ENCODE assay signal across 8 cellular contexts in the genomic region with DNA sequence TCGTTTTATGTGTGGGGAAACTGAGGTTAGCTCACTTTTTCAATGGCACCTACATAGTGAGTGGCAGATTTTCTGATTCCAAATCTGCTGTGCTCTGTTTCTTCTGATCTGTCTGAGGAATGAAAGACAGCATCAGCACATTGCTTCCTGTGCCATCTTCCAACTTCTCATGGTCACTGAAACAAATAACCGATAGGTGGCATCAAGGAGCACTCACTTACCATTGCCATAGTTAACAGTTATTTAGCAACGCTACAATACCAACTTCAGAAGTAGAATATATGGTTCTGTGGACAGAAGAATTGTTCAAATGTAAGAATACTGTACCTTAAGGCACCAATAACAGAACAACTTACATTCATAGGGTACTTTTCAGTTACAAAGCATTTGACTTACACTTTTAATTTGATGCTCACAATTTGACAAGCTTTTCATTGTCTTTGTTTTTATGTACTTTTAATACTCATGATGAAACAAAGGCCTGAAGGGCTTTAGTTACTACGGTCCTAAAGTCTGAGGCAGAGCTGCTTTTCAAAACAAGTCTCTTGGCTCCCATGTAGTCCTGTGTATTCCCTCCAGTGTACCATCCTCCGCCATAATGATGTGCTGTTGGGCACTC.
DNase-seq lines count a peak whose midpoint lies in the region; ATAC-seq and TF ChIP-seq lines count a peak whose summit lies in the region.

No MANE protein-coding gene starts in this region.

- H3K9me3 ChIP-seq in AG04450 (ENCODE audit: control insufficient read depth, insufficient read depth, low read length) (no peaks in the 10 kb centered on the region), right cardiac atrium (ENCODE audit: control insufficient read depth, low read length) (no peaks in the 10 kb centered on the region), testis (no peaks in the 10 kb centered on the region)

- intact Hi-C loops in right cardiac atrium (cut with DNase I): loop anchor here in 2 of 4 donors (10.0 kb wide), 2 partner anchors 404 to 664 kb away; no protein-coding TSS in a partner anchor
- intact Hi-C loops in testis (cut with DNase I; ENCODE audit: low total_unique reads): no loop called here

- H3K36me3 Mint-ChIP-seq in WTC11: no peaks in the 10 kb centered on the region

- no peak overlapping the region for H3K27ac Mint-ChIP-seq in WTC11

- H3K4me3 Mint-ChIP-seq in WTC11: no peak overlapping the region

- peaks cover 76% of the 10 kb centered on the region for H3K4me1 Mint-ChIP-seq in WTC11

- no peaks in the 10 kb centered on the region for H3K4me1 ChIP-seq in right cardiac atrium (ENCODE audit: control insufficient read depth, insufficient read depth, low read length)
- no peaks in the 10 kb centered on the region for H3K4me1 ChIP-seq in testis

- 53% methylated on average over 5 of the region's 5 CpGs for WGBS in right cardiac atrium
- 65 to 70% methylated on average over 5 of the region's 5 CpGs for WGBS in testis, 2 donors

- no peaks in the 10 kb centered on the region for H3K9me3 Mint-ChIP-seq in WTC11

- TF ChIP-seq CTCF in AG04450 (IDR thresholded peaks at IDR 0.05; ENCODE audit: low read depth, low read length) (peak; percentile 73), WTC11 (IDR thresholded peaks at IDR 0.05) (peak; percentile 56; the same call in 1 of the 2 replicates), testis (IDR thresholded peaks at IDR 0.05) (peak in 2 of 3 experiments; percentile 53 to 68)

- ATAC-seq in GM18502 (IDR thresholded peaks at IDR 0.05; ENCODE audit: poor library complexity, unreplicated experiment): peak; percentile 76
- peak; percentile 72 for ATAC-seq in WTC11
- peak; percentile 60 to 71 for ATAC-seq in right cardiac atrium
- no peak for ATAC-seq in HG02588 (IDR thresholded peaks at IDR 0.05; ENCODE audit: unreplicated experiment)

- no peaks in the 10 kb centered on the region for H3K36me3 ChIP-seq in testis (ENCODE audit: low read depth, missing control alignments)

- no peaks in the 10 kb centered on the region for H3K27me3 Mint-ChIP-seq in WTC11 (ENCODE audit: low read depth)

- POLR2A ChIA-PET in AG04450 (lab: Yijun Ruan, JAX) (interaction anchor here (0.7 kb wide), 1 partner anchor 355 kb away, joined by 3 read pairs; no protein-coding TSS in a partner anchor), WTC11 (lab: Charles Lee) (no interaction called here)

- DNase-seq in AG04450 (ENCODE audit: low read depth, low spot score): no peak
- DNase-seq in HPDE6-E6E7 (ENCODE audit: extremely low spot score): peak; percentile 23
- no peak for DNase-seq in WTC11 (ENCODE audit: low spot score)
- no peak for DNase-seq in right cardiac atrium
- DNase-seq in testis: peak; percentile 45
- no peak for DNase-seq in islet precursor cell

- H3K27ac ChIP-seq in AG04450 (ENCODE audit: low read depth, low read length): no peak overlapping the region
- no peak overlapping the region for H3K27ac ChIP-seq in right cardiac atrium (ENCODE audit: low read length)
- H3K27ac ChIP-seq in testis: no peak overlapping the region

- no peak for TF ChIP-seq POLR2A in testis (IDR thresholded peaks at IDR 0.05)

- H3K27me3 ChIP-seq in AG04450 (ENCODE audit: control insufficient read depth, insufficient read depth, low read length) (no peaks in the 10 kb centered on the region), right cardiac atrium (ENCODE audit: control insufficient read depth, insufficient read depth) (no peaks in the 10 kb centered on the region), testis (no peaks in the 10 kb centered on the region)

- no peak overlapping the region for H3K4me3 ChIP-seq in AG04450 (ENCODE audit: low read depth, low read length)
- H3K4me3 ChIP-seq in right cardiac atrium (ENCODE audit: low read length): no peak overlapping the region
- H3K4me3 ChIP-seq in testis: no peak overlapping the region

- CTCF ChIA-PET in AG04450 (lab: Charles Lee): interaction anchor here (0.6 to 3.5 kb wide), 37 partner anchors 8 to 664 kb away, joined by 3 to 20 read pairs (median 4); no protein-coding TSS in a partner anchor
- CTCF ChIA-PET in WTC11 (lab: Charles Lee): interaction anchor here (0.6 to 1.5 kb wide), 5 partner anchors 9 to 665 kb away, joined by 3 to 4 read pairs (median 3); no protein-coding TSS in a partner anchor

TF ChIP-seq in WTC11, 78 proteins besides CTCF, POLR2A, EP300 and RAD21:
- TF ChIP-seq ATF2 (CRISPR knock-in tag; IDR thresholded peaks at IDR 0.05; ENCODE audit: borderline replicate concordance, low read depth): no peak
- TF ChIP-seq GABPB1 (CRISPR knock-in tag; IDR thresholded peaks at IDR 0.05): no peak
- TF ChIP-seq ETV6 (CRISPR knock-in tag; IDR thresholded peaks at IDR 0.05): no peak

Comparison
In these comparisons a context has a peak if more than half of its experiments do, and no peak if none do; other contexts are left out.
1. DNase-seq: peak in HPDE6-E6E7 (single experiment) and testis (single experiment); none in AG04450 (single experiment), WTC11 (single experiment), right cardiac atrium (0 of 3) and islet precursor cell (single experiment).
2. Peak in every context shown above with its lines, with median percentiles within 50 percentile points of each other: CTCF ChIP-seq.